ENCODE assay signal across 13 cellular contexts in genomic region chrX:31993635-31994034, GRCh38.
"Had no signal": no experiment of that assay in that cellular context is flagged by ENCODE, and none has a peak within 500 bp of the region (broad histone marks: within the 10 kb centered on the region; RNA-seq: fewer than 3 reads in every experiment).

No MANE protein-coding gene starts in this region.

- H3K4me1 ChIP-seq: esophagus squamous epithelium had no signal

- ATAC-seq: activated T-cell treated with anti-CD3 and anti-CD28 coated beads, Interleukin-2, amount 50 U/mL, for 72 hours had no signal

- H3K36me3 ChIP-seq: esophagus squamous epithelium, upper lobe of left lung had no signal

- H3K27ac ChIP-seq: esophagus squamous epithelium, upper lobe of left lung had no signal

- DNase-seq: activated CD4-positive, alpha-beta memory T cell treated with anti-CD3 and anti-CD28 coated beads, Interleukin-2, amount 10 ng/mL, durations not matched to agents 7 days and 5 days; activated gamma-delta T cell treated with Interleukin-2 at 50 U/mL for 16 hours; activated naive CD8-positive, alpha-beta T cell treated with anti-CD3 and anti-CD28 coated beads for 36 hours; activated T-cell treated with anti-CD3 and anti-CD28 coated beads, Interleukin-2, amount 50 U/mL, for 72 hours; cerebellar nuclear complex; esophagus squamous epithelium; foreskin fibroblast; glutamatergic neuron; nephron progenitor cell; stimulated activated CD4-positive, alpha-beta T cell treated with anti-CD3 and anti-CD28 coated beads, Interleukin-2, amount 100 ng/mL, for 48 hours; stimulated activated naive CD4-positive, alpha-beta T cell treated with Interleukin-2 at 50 U/mL for 16 hours; T1000; upper lobe of left lung had no signal

- H3K9me3 ChIP-seq: esophagus squamous epithelium, upper lobe of left lung had no signal

- H3K4me3 ChIP-seq: esophagus squamous epithelium, upper lobe of left lung had no signal

- H3K27me3 ChIP-seq: esophagus squamous epithelium, upper lobe of left lung had no signal
